Comparison of ENCODE assay signal across 24 cellular contexts in genomic region chr9:106502930-106503329, GRCh38.
DNase-seq lines count a peak whose midpoint lies in the region; ATAC-seq and TF ChIP-seq lines count a peak whose summit lies in the region.
"Had no signal": no experiment of that assay in that cellular context is flagged by ENCODE, and none has a peak within 500 bp of the region (broad histone marks: within the 10 kb centered on the region; RNA-seq: fewer than 3 reads in every experiment).

No MANE protein-coding gene starts in this region.

- no peak overlapping the region for H3K4me3 ChIP-seq in OCI-LY3 (ENCODE audit: low read length)
- no peak overlapping the region for H3K4me3 ChIP-seq in esophagus muscularis mucosa
- H3K4me3 ChIP-seq: A549, BLaER1 had no signal

- TF ChIP-seq CTCF in OCI-LY3 (IDR thresholded peaks at IDR 0.05; ENCODE audit: low read depth, low read length) (no peak), esophagus muscularis mucosa (IDR thresholded peaks at IDR 0.05) (no peak)

- intact Hi-C loops in esophagus muscularis mucosa (cut with DNase I): no loop called here

- TF ChIP-seq POLR2A in esophagus muscularis mucosa (IDR thresholded peaks at IDR 0.05; ENCODE audit: low read depth): no peak

- H3K4me2 ChIP-seq in OCI-LY3 (ENCODE audit: low read length): peak overlapping the region; percentile 77
- H3K4me2 ChIP-seq: A549, BLaER1 had no signal

- peak; percentile 5 for DNase-seq in ELF-1 (ENCODE audit: low read depth, low spot score)
- peak; percentile 64 for DNase-seq in esophagus muscularis mucosa (ENCODE audit: extremely low spot score)
- DNase-seq in Ammon's horn (ENCODE audit: low spot score): no peak
- no peak for DNase-seq in stimulated activated naive CD8-positive, alpha-beta T cell treated with anti-CD3 and anti-CD28 coated beads, Interleukin-15, Interleukin-2, amounts not matched to agents 100 U/mL and 50 U/mL, for 24 hours
- DNase-seq: AML-193; BE2C; C1 segment of cervical spinal cord; CD4-positive, alpha-beta memory T cell; CD4-positive, CD25-positive, alpha-beta regulatory T cell; CD8-positive, alpha-beta memory T cell; COR-L47; DMS 273 treated with DMSO at 0.1 percent for 48 hours; DMS153; DMS53; DMS79; DND-41; EL; GF-D8 had no signal

- H3K27ac ChIP-seq in OCI-LY3 (ENCODE audit: low read length) (no peak overlapping the region), esophagus muscularis mucosa (replicated peaks in 1 of 4) (no peak overlapping the region)
- H3K27ac ChIP-seq: 22Rv1, A549, BLaER1 had no signal

- H3K4me1 ChIP-seq in OCI-LY3 (ENCODE audit: low read length) (peaks cover 38% of the 10 kb centered on the region), esophagus muscularis mucosa (no peaks in the 10 kb centered on the region)
- H3K4me1 ChIP-seq: A549, BE2C, BLaER1 had no signal

- H3K27me3 ChIP-seq in OCI-LY3 (ENCODE audit: low read depth, low read length): peaks cover 13% of the 10 kb centered on the region
- H3K27me3 ChIP-seq in esophagus muscularis mucosa: no peaks in the 10 kb centered on the region
- H3K27me3 ChIP-seq: BE2C, BLaER1 had no signal

- no peaks in the 10 kb centered on the region for H3K79me2 ChIP-seq in OCI-LY3 (ENCODE audit: low read length)

- H3K36me3 ChIP-seq in OCI-LY3 (replicated peaks; ENCODE audit: low read depth, low read length): no peaks in the 10 kb centered on the region
- H3K36me3 ChIP-seq in esophagus muscularis mucosa: no peaks in the 10 kb centered on the region
- H3K36me3 ChIP-seq: BE2C, BLaER1 had no signal

- peak overlapping the region; percentile 21; the same call in 1 of the 2 replicates for H3K9ac ChIP-seq in OCI-LY3 (ENCODE audit: low read length)
- H3K9ac ChIP-seq: BLaER1 had no signal

- no peak overlapping the region for H2AFZ ChIP-seq in OCI-LY3 (ENCODE audit: low read depth, low read length)

- no peaks in the 10 kb centered on the region for H4K20me1 ChIP-seq in OCI-LY3 (ENCODE audit: insufficient read depth, low read length)
- H4K20me1 ChIP-seq: BLaER1 had no signal

- H3K9me3 ChIP-seq in OCI-LY3 (ENCODE audit: insufficient read depth, low read length) (no peaks in the 10 kb centered on the region), esophagus muscularis mucosa (no peaks in the 10 kb centered on the region)
- H3K9me3 ChIP-seq: A549, BE2C had no signal

- no peak for TF ChIP-seq EP300 in esophagus muscularis mucosa (IDR thresholded peaks at IDR 0.05)

- WGBS in esophagus muscularis mucosa: 58% methylated on average over 3 of the region's 3 CpGs

- ATAC-seq in GM19463 (IDR thresholded peaks at IDR 0.05; ENCODE audit: unreplicated experiment) (peak; percentile 39), HG02840 (IDR thresholded peaks at IDR 0.05; ENCODE audit: low FRiP score, unreplicated experiment) (no peak)
- ATAC-seq in stimulated activated naive CD8-positive, alpha-beta T cell treated with anti-CD3 and anti-CD28 coated beads, Interleukin-15, Interleukin-2, amounts not matched to agents 100 U/mL and 50 U/mL, for 24 hours: no peak
- ATAC-seq: A549 had no signal

Comparison
In these comparisons a context has a peak if more than half of its experiments do, and no peak if none do; other contexts are left out.
1. DNase-seq: peak in ELF-1 (single experiment) and esophagus muscularis mucosa (single experiment); none in Ammon's horn (single experiment) and stimulated activated naive CD8-positive, alpha-beta T cell treated with anti-CD3 and anti-CD28 coated beads, Interleukin-15, Interleukin-2, amounts not matched to agents 100 U/mL and 50 U/mL, for 24 hours (single experiment).